In the genomic region with DNA sequence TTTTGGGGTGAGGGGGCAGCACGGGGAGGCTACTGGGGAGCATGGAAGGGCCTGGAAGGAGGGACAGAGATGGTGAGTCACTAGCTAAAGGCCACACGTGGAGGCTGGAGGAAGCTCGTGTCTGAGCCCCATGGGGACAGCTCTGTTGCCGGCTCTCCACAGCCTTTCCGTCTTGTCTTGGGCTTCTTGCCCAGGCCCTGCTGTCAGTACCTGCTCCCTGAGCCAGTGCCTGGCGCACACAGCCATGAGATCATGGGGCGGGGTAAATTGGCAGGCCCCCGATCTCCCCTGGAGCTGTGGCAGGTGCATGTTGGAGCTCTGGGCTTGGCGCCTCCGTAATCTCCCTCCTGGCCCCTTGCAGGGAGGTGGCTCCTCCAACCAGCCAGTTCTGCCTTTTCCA, we compare ENCODE assay signal across 10 cellular contexts. TPM values are rescaled to one million over a fixed set of nuclear protein-coding genes. Genes with fewer than 3 reads are reported as not detected.
DNase-seq lines count a peak whose midpoint lies in the region; ATAC-seq and TF ChIP-seq lines count a peak whose summit lies in the region.
"Had no signal": no experiment of that assay in that cellular context is flagged by ENCODE, and none has a peak within 500 bp of the region (broad histone marks: within the 10 kb centered on the region; RNA-seq: fewer than 3 reads in every experiment).

No MANE protein-coding gene starts in this region.

- intact Hi-C loops in A673 (cut with micrococcal nuclease; ENCODE audit: unreplicated experiment) = no loop called here
- intact Hi-C loops in left colon (cut with DNase I, micrococcal nuclease) = no loop called here

- no peak overlapping the region for H3K4me3 Mint-ChIP-seq in HFFc6
- H3K4me3 Mint-ChIP-seq: stimulated activated naive CD8-positive, alpha-beta T cell treated with anti-CD3 and anti-CD28 coated beads, Interleukin-15, Interleukin-2, amounts not matched to agents 100 ng/mL and 50 ng/mL, for 24 hours had no signal

- POLR2A ChIA-PET in A673 (lab: Charles Lee; ENCODE audit: low non-redundant PET) = no interaction called here

- H3K27ac ChIP-seq in A673 (ENCODE audit: low read depth, low read length, poor library complexity, severe bottlenecking) = no peak overlapping the region

- no peaks in the 10 kb centered on the region for H3K9me3 Mint-ChIP-seq in HFFc6
- H3K9me3 Mint-ChIP-seq: stimulated activated naive CD8-positive, alpha-beta T cell treated with anti-CD3 and anti-CD28 coated beads, Interleukin-15, Interleukin-2, amounts not matched to agents 100 ng/mL and 50 ng/mL, for 24 hours had no signal

- CTCF ChIA-PET in A673 (lab: Charles Lee) = no interaction called here

- ATAC-seq in left colon (peak; percentile 61), HG02973 (IDR thresholded peaks at IDR 0.05; ENCODE audit: unreplicated experiment) (no peak), GM18867 (IDR thresholded peaks at IDR 0.05; ENCODE audit: unreplicated experiment) (no peak)

- in situ Hi-C loops in astrocyte of the spinal cord (cut with HindIII; ENCODE audit: low sequenced_read_pairs) = no loop called here

- H3K4me1 Mint-ChIP-seq in HFFc6 (ENCODE audit: low read depth) = peaks cover 82% of the 10 kb centered on the region

- TF ChIP-seq CTCF in A673 (conservative IDR thresholded peaks at IDR 0.05; ENCODE audit: low read depth, low read length) = no peak
- no peak for TF ChIP-seq CTCF in astrocyte of the spinal cord (IDR thresholded peaks at IDR 0.05; ENCODE audit: low read depth, low read length)
- no peak for TF ChIP-seq CTCF in HFFc6 (IDR thresholded peaks at IDR 0.05)

- no TSS peak for BruUV-seq in A673 (replicated peaks; lab: Mats Ljungman, UMichigan)

- H3K27me3 ChIP-seq in A673 (replicated peaks; ENCODE audit: insufficient read depth, low read depth, low read length, poor library complexity) = no peaks in the 10 kb centered on the region

- H3K36me3 Mint-ChIP-seq in HFFc6 (ENCODE audit: low read depth) = no peaks in the 10 kb centered on the region

- H3K27me3 Mint-ChIP-seq in HFFc6 (ENCODE audit: insufficient read depth) = peaks cover 2% of the 10 kb centered on the region; the same call in 1 of the 2 replicates

- no peaks in the 10 kb centered on the region for H3K36me3 ChIP-seq in A673 (ENCODE audit: insufficient read depth, low read length, poor library complexity, severe bottlenecking)

- H3K4me3 ChIP-seq in A673 (ENCODE audit: low read depth, low read length, poor library complexity, severe bottlenecking) (no peak overlapping the region), astrocyte of the spinal cord (ENCODE audit: low read depth, low read length) (no peak overlapping the region)

- H3K4me1 ChIP-seq in A673 (ENCODE audit: insufficient read depth, low read length, poor library complexity, severe bottlenecking) = peaks cover 12% of the 10 kb centered on the region

- H3K27ac Mint-ChIP-seq in HFFc6 = no peak overlapping the region
- H3K27ac Mint-ChIP-seq: stimulated activated naive CD8-positive, alpha-beta T cell treated with anti-CD3 and anti-CD28 coated beads, Interleukin-15, Interleukin-2, amounts not matched to agents 100 ng/mL and 50 ng/mL, for 24 hours had no signal

- no peaks in the 10 kb centered on the region for H3K9me3 ChIP-seq in A673 (ENCODE audit: low read depth, low read length, poor library complexity, severe bottlenecking)

- DNase-seq in A673 (ENCODE audit: low spot score) (peak; percentile 24), NCI-H1105 treated with DMSO at 0.1 percent for 48 hours (lab: John Stamatoyannopoulos, UW) (peak; percentile 59), astrocyte of the spinal cord (ENCODE audit: low read depth, low spot score) (peak; percentile 55), left colon (peak; percentile 32 to 62), HFFc6 (no peak), SIG-M5 treated with dmso at 0.1 percent for 504 hours (lab: John Stamatoyannopoulos, UW; ENCODE audit: unreplicated experiment) (no peak)
- DNase-seq: activated T-cell treated with anti-CD3 and anti-CD28 coated beads for 4 hours had no signal

RNA-seq across cellular contexts. Expression of a gene that starts 16.1 kb away (rescaled TPM):
- total RNA-seq in A673 (2021) (0.33 and 1.0 TPM in 2 replicates), left colon (1 to 10 TPM in 1 of 2 donors, not detected in 1; 1.1 TPM)
- 1 to 10 TPM; 2.3 to 3.7 (median 2.8) TPM for total RNA-seq in HFFc6 (2021; fragmentation: NEBNext Ultra II Directional; extraction: Animal tissue kit (Norgen Biotek cat#: 25700))

RNA-seq across cellular contexts. Expression of a gene that starts 25.1 kb away (rescaled TPM):
- 0.79 and 1.0 TPM in 2 replicates for total RNA-seq in A673 (2021)
- total RNA-seq in left colon = under 1 TPM; 0.78 to 0.89 TPM
- 100 to 1,000 TPM in 2 of 6 experiments, 10 to 100 TPM in 4; 62.7 to 379 (median 67.5) TPM for total RNA-seq in HFFc6 (2021; fragmentation: NEBNext Ultra II Directional; extraction: Animal tissue kit (Norgen Biotek cat#: 25700))

Comparison
In these comparisons a context has a peak if more than half of its experiments do, and no peak if none do; other contexts are left out.
1. DNase-seq: peak in A673 (single experiment), NCI-H1105 treated with DMSO at 0.1 percent for 48 hours (single experiment), astrocyte of the spinal cord (single experiment) and left colon (2 of 2); none in HFFc6 (single experiment) and SIG-M5 treated with dmso at 0.1 percent for 504 hours (single experiment).
2. RNA of a gene that starts 25.1 kb away (total RNA-seq): 62.7 to 379 TPM in HFFc6; 0.79 to 1.0 TPM in A673 and 0.78 to 0.89 TPM in left colon; every median in the first group is over 10 times any median in the second.